In the genomic region with DNA sequence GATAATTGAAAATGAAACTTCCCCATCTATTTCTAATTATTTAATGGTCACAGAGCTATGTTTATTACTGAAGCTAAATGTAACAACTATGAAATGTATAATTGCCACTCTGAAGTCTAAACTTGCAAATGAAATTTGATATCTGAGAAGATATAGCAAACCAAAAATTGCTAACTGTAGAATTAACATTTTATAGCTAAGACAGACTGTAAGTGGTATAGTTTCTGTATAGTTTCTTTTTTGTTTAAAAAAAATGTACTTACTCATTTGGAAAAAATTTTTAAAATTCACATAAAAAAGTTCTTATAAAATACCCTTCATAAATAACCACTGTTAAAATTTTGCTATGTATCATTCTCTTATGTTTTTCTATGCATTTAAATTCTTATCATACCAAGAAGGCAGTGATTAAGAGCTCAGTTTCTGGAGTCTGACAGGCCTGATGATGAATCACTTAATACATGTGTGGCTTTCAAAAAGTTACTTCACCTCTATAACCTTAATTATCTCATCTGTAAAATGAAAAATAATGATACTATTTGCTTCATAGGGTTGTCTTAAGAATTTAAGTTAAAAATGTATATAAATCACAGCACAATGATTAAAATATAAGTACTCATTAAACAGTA, we compare ENCODE assay signal across 15 cellular contexts.
A peak's percentile ranks its signal among the peaks of the same experiment; 100 is the strongest.
DNase-seq lines count a peak whose midpoint lies in the region; ATAC-seq, FAIRE-seq and TF ChIP-seq lines count a peak whose summit lies in the region.
"Had no signal": no experiment of that assay in that cellular context is flagged by ENCODE, and none has a peak within 500 bp of the region (broad histone marks: within the 10 kb centered on the region; RNA-seq: fewer than 3 reads in every experiment).

No MANE protein-coding gene starts in this region.

- no peaks in the 10 kb centered on the region for H3K9me3 ChIP-seq in esophagus muscularis mucosa
- H3K9me3 ChIP-seq: Peyer's patch had no signal

- H3K27ac ChIP-seq in foreskin keratinocyte (no peak overlapping the region), esophagus muscularis mucosa (replicated peaks in 1 of 4) (no peak overlapping the region)
- H3K27ac ChIP-seq: 22Rv1, Peyer's patch had no signal

- H3K4me1 ChIP-seq in foreskin keratinocyte (peaks cover 13% of the 10 kb centered on the region), esophagus muscularis mucosa (peaks cover 0 to 8% (median 4%) of the 10 kb centered on the region in 4 donors)
- H3K4me1 ChIP-seq: Peyer's patch had no signal

- no peak overlapping the region for H3K4me3 ChIP-seq in esophagus muscularis mucosa
- H3K4me3 ChIP-seq: Peyer's patch had no signal

- TF ChIP-seq POLR2A in esophagus muscularis mucosa (IDR thresholded peaks at IDR 0.05; ENCODE audit: low read depth): no peak

- H3K27me3 ChIP-seq in foreskin keratinocyte: no peaks in the 10 kb centered on the region
- no peaks in the 10 kb centered on the region for H3K27me3 ChIP-seq in esophagus muscularis mucosa
- H3K27me3 ChIP-seq: Peyer's patch had no signal

- no peak for FAIRE-seq in urothelium cell line (lab: Jason Lieb, UNC)

- no peak for TF ChIP-seq EP300 in esophagus muscularis mucosa (IDR thresholded peaks at IDR 0.05)

- intact Hi-C loops in esophagus muscularis mucosa (cut with DNase I): no loop called here
- intact Hi-C loops in left cardiac atrium (cut with DNase I): no loop called here

- DNase-seq in activated CD4-positive, CD25-positive, alpha-beta regulatory T cell treated with anti-CD3 and anti-CD28 coated beads, Interleukin-2, amount 50 U/mL, for 72 hours: no peak
- DNase-seq in amniotic epithelial cell (ENCODE audit: low read depth) (peak; percentile 47), foreskin keratinocyte (peak; percentile 41 to 75), urothelium cell line (ENCODE audit: low spot score) (peak; percentile 8), esophagus muscularis mucosa (ENCODE audit: extremely low spot score) (no peak), NCI-H82 treated with DMSO at 0.1 percent for 48 hours (lab: John Stamatoyannopoulos, UW; ENCODE audit: unreplicated experiment) (no peak), left cardiac atrium (no peak)
- DNase-seq: activated CD4-positive, alpha-beta memory T cell treated with anti-CD3 and anti-CD28 coated beads for 36 hours; mesenchymal stem cell; NCI-H1105; NCI-H510A; nucleus accumbens; Peyer's patch had no signal

- ATAC-seq in activated CD4-positive, CD25-positive, alpha-beta regulatory T cell treated with anti-CD3 and anti-CD28 coated beads, Interleukin-2, amount 50 U/mL, for 24 hours: peak; percentile 51 to 55
- ATAC-seq in foreskin keratinocyte: peak; percentile 91
- ATAC-seq in left cardiac atrium: no peak

- no peak for TF ChIP-seq CTCF in foreskin keratinocyte (conservative IDR thresholded peaks at IDR 0.05)
- TF ChIP-seq CTCF in esophagus muscularis mucosa (IDR thresholded peaks at IDR 0.05): no peak

- no peaks in the 10 kb centered on the region for H3K36me3 ChIP-seq in esophagus muscularis mucosa
- H3K36me3 ChIP-seq: Peyer's patch had no signal

Comparison
In these comparisons a context has a peak if more than half of its experiments do, and no peak if none do; other contexts are left out.
1. ATAC-seq: peak in activated CD4-positive, CD25-positive, alpha-beta regulatory T cell treated with anti-CD3 and anti-CD28 coated beads, Interleukin-2, amount 50 U/mL, for 24 hours (2 of 2) and foreskin keratinocyte (single experiment); none in left cardiac atrium (0 of 2).
2. DNase-seq: peak in amniotic epithelial cell (single experiment), foreskin keratinocyte (2 of 2) and urothelium cell line (single experiment); none in activated CD4-positive, CD25-positive, alpha-beta regulatory T cell treated with anti-CD3 and anti-CD28 coated beads, Interleukin-2, amount 50 U/mL, for 72 hours (single experiment), esophagus muscularis mucosa (single experiment), NCI-H82 treated with DMSO at 0.1 percent for 48 hours (single experiment) and left cardiac atrium (single experiment).